Comparison of ENCODE assay signal across 1 cellular context in the genomic region with DNA sequence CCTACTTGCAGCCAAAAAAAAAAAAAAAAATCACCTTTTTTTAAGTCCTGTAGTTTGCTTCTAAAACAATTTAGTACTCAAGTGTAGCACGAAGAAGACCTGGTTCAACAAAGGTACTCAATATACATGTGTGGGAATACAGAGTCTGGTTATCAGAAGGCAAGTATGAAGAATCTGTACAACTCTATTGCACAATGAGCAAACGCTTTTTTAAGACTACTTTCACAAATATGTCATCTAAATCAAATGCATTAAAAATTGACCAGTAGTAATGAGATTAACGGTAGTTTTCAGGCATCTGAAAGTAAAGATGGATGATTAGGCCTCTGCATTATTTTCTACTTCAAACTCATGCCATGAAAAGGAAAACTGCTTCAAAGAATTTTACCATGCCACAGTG.
TF ChIP-seq lines count a peak whose summit lies in the region.

No MANE protein-coding gene starts in this region.

TF ChIP-seq in IMR-90, 13 proteins besides CTCF, POLR2A, EP300 and RAD21:
- peak; percentile 57 for TF ChIP-seq CEBPB (IDR thresholded peaks at IDR 0.05; ENCODE audit: low read depth, low read length)
- TF ChIP-seq SMC3 (IDR thresholded peaks at IDR 0.05; ENCODE audit: low read depth, low read length): no peak
- no peak for TF ChIP-seq RFX5 (IDR thresholded peaks at IDR 0.05; ENCODE audit: low read depth, low read length)
